Comparison of ENCODE assay signal across 15 cellular contexts in the genomic region with DNA sequence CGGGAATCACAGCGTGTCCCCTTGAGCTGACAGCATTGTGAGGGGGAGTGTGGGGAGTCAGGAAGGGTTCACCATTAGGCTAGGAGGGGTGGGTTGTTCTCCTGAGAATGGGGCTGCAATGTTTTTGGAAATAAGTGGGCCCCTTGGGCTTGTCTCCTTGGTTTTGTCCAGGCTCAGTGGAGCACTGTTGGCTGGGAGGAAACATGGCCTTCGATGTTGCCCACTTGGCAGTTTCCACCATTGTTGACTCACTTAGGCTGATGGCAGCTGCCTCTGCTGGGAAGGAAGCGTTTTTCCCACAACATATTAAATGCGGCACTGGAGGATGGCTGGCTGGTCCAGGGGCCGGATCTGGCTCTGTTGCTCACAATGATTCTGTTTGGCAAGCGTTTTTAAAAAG.
A peak's percentile ranks its signal among the peaks of the same experiment; 100 is the strongest.
DNase-seq lines count a peak whose midpoint lies in the region; ATAC-seq and TF ChIP-seq lines count a peak whose summit lies in the region.
"Had no signal": no experiment of that assay in that cellular context is flagged by ENCODE, and none has a peak within 500 bp of the region (broad histone marks: within the 10 kb centered on the region; RNA-seq: fewer than 3 reads in every experiment).

No MANE protein-coding gene starts in this region.

- no peaks in the 10 kb centered on the region for H3K9me3 ChIP-seq in testis
- H3K9me3 ChIP-seq: ovary, Peyer's patch, tibial artery had no signal

- 55 to 67% methylated on average over 7 of the region's 7 CpGs for WGBS in testis, 2 donors

- TF ChIP-seq POLR2A in testis (IDR thresholded peaks at IDR 0.05) = no peak

- H3K4me3 ChIP-seq in HFF-Myc (replicated peaks; ENCODE audit: low read depth, low read length) (no peak overlapping the region), dorsolateral prefrontal cortex (peak overlapping the region in 10 of 59 donors; percentile 1 to 45 (median 34)), testis (no peak overlapping the region)
- H3K4me3 ChIP-seq: ovary, Peyer's patch, spleen, tibial artery had no signal

- TF ChIP-seq CTCF in HFF-Myc (IDR thresholded peaks at IDR 0.05; ENCODE audit: low read depth, low read length, missing control alignments) (no peak), dorsolateral prefrontal cortex (IDR thresholded peaks at IDR 0.05 in 54 of 56, conservative IDR thresholded peaks at IDR 0.05 in 2 of 56; ENCODE audit: low read depth in 1 of 56, partially characterized antibody in 56 of 56) (no peak), testis (IDR thresholded peaks at IDR 0.05) (no peak)

- no peak for ATAC-seq in HG03439 (IDR thresholded peaks at IDR 0.05; ENCODE audit: unreplicated experiment)
- ATAC-seq: activated CD8-positive, alpha-beta T cell treated with anti-CD3 and anti-CD28 coated beads for 36 hours had no signal

- H3K27ac ChIP-seq in dorsolateral prefrontal cortex (peak overlapping the region in 15 of 59 donors; percentile 5 to 65 (median 37)), layer of hippocampus (ENCODE audit: low read depth, low read length) (peak overlapping the region; percentile 25), testis (no peak overlapping the region)
- H3K27ac ChIP-seq: ovary, Peyer's patch, spleen, tibial artery had no signal

- DNase-seq in HFF-Myc (ENCODE audit: extremely low read depth, low read depth) (peak; percentile 4), dorsolateral prefrontal cortex (peak in 7 of 10 donors; percentile 11 to 69 (median 52)), testis (peak; percentile 42), DMS153 (lab: John Stamatoyannopoulos, UW) (no peak), retina (no peak)
- DNase-seq: activated CD8-positive, alpha-beta T cell treated with anti-CD3 and anti-CD28 coated beads for 36 hours; HFFc6; kidney; NCI-H2107; Peyer's patch; spleen had no signal

- no peaks in the 10 kb centered on the region for H3K4me1 ChIP-seq in testis
- H3K4me1 ChIP-seq: Peyer's patch, spleen, tibial artery had no signal

- H3K36me3 ChIP-seq in testis (ENCODE audit: low read depth, missing control alignments) = no peaks in the 10 kb centered on the region
- H3K36me3 ChIP-seq: ovary, Peyer's patch, spleen, tibial artery had no signal

- H3K27me3 ChIP-seq in dorsolateral prefrontal cortex = no peaks in the 10 kb centered on the region
- no peaks in the 10 kb centered on the region for H3K27me3 ChIP-seq in layer of hippocampus (ENCODE audit: control insufficient read depth, insufficient read depth, low read length)
- H3K27me3 ChIP-seq in testis = no peaks in the 10 kb centered on the region
- H3K27me3 ChIP-seq: ovary, Peyer's patch, spleen, tibial artery had no signal

- intact Hi-C loops in dorsolateral prefrontal cortex (cut with DNase I) (no loop called here), testis (cut with DNase I; ENCODE audit: low total_unique reads) (no loop called here)

Comparison
In these comparisons a context has a peak if more than half of its experiments do, and no peak if none do; other contexts are left out.
1. DNase-seq: peak in HFF-Myc (single experiment), dorsolateral prefrontal cortex (7 of 10) and testis (single experiment); none in DMS153 (single experiment) and retina (single experiment).